23 cellular contexts compared by ENCODE assay signal in genomic region chr7:73880755-73881328, GRCh38. TPM values are rescaled to one million over a fixed set of nuclear protein-coding genes. Genes with fewer than 3 reads are reported as not detected.
DNase-seq lines count a peak whose midpoint lies in the region; ATAC-seq, FAIRE-seq and TF ChIP-seq lines count a peak whose summit lies in the region.
"Had no signal": no experiment of that assay in that cellular context is flagged by ENCODE, and none has a peak within 500 bp of the region (broad histone marks: within the 10 kb centered on the region; RNA-seq: fewer than 3 reads in every experiment).

No MANE protein-coding gene starts in this region.

- no peak for FAIRE-seq in kidney (lab: Jason Lieb, UNC)
- FAIRE-seq: bronchial epithelial cell, keratinocyte had no signal

- peak overlapping the region; percentile 92 for H3K27ac ChIP-seq in left ventricle myocardium inferior (replicated peaks)
- H3K27ac ChIP-seq in kidney (ENCODE audit: low read depth in 2 of 2, low read length in 2 of 2) = peak overlapping the region in 1 of 2 donors; percentile 3
- H3K27ac ChIP-seq in skeletal muscle tissue (ENCODE audit: low read depth, low read length) = peak overlapping the region; percentile 44
- H3K27ac ChIP-seq: BLaER1 treated with 17β-estradiol and CSF1 and Interleukin-3, amounts not matched to agents 10 nM and 100 nM; prostate gland had no signal

- DNase-seq in left ventricle myocardium inferior (no peak), left ventricle myocardium superior (no peak), kidney (peak; percentile 57), GM10248 (ENCODE audit: extremely low spot score) (no peak), NCI-H446 treated with DMSO at 0.1 percent for 48 hours (lab: John Stamatoyannopoulos, UW) (no peak), superior temporal gyrus (ENCODE audit: extremely low spot score) (no peak)
- DNase-seq: activated CD4-positive, alpha-beta T cell treated with anti-CD3 and anti-CD28 coated beads for 48 hours; activated naive CD8-positive, alpha-beta T cell treated with anti-CD3 and anti-CD28 coated beads, Interleukin-2, amount 50 U/mL, for 24 hours; hypothalamus; midbrain; NCI-H2107; NCI-H526 treated with DMSO at 0.1 percent for 48 hours; T-helper 1 cell had no signal

- TF ChIP-seq CTCF in left ventricle myocardium inferior (IDR thresholded peaks at IDR 0.05; ENCODE audit: borderline replicate concordance) (no peak), kidney (IDR thresholded peaks at IDR 0.05; ENCODE audit: borderline replicate concordance, extremely low read depth, insufficient read depth) (no peak), GM10248 (IDR thresholded peaks at IDR 0.05; ENCODE audit: control extremely low read depth, extremely low read depth, low read depth, missing control alignments) (no peak)

- H3K4me1 ChIP-seq in left ventricle myocardium inferior (peaks cover 38% of the 10 kb centered on the region), kidney (ENCODE audit: control insufficient read depth in 1 of 2, insufficient read depth in 1 of 2, low read depth in 1 of 2, low read length in 2 of 2) (peaks cover 0 to 8% of the 10 kb centered on the region in 2 donors), skeletal muscle tissue (ENCODE audit: control insufficient read depth in 3 of 3, insufficient read depth in 3 of 3, low read length in 3 of 3) (peaks cover 25 to 28% (median 27%) of the 10 kb centered on the region in 3 donors)
- H3K4me1 ChIP-seq: prostate gland had no signal

- H3K9me3 ChIP-seq in left ventricle myocardium inferior (replicated peaks) (no peaks in the 10 kb centered on the region), kidney (ENCODE audit: control insufficient read depth in 1 of 2, low read length in 2 of 2) (no peaks in the 10 kb centered on the region), skeletal muscle tissue (ENCODE audit: control insufficient read depth in 3 of 3, low read length in 3 of 3) (no peaks in the 10 kb centered on the region)
- H3K9me3 ChIP-seq: BLaER1 treated with 17β-estradiol and CSF1 and Interleukin-3, amounts not matched to agents 10 nM and 100 nM; prostate gland had no signal

- H3K27me3 ChIP-seq in left ventricle myocardium inferior (ENCODE audit: low read depth) (peaks cover 64% of the 10 kb centered on the region), skeletal muscle tissue (ENCODE audit: control insufficient read depth in 3 of 3, insufficient read depth in 3 of 3, low read length in 3 of 3) (peaks cover 15 to 30% (median 28%) of the 10 kb centered on the region in 3 donors)
- H3K27me3 ChIP-seq: BLaER1 treated with 17β-estradiol and CSF1 and Interleukin-3, amounts not matched to agents 10 nM and 100 nM had no signal

- POLR2A ChIA-PET in GM10248 (lab: Yijun Ruan, JAX) = no interaction called here

- H3K4me3 ChIP-seq in left ventricle myocardium inferior (peak overlapping the region; percentile 23), kidney (ENCODE audit: low read length in 2 of 2) (no peak overlapping the region), skeletal muscle tissue (ENCODE audit: low read length in 3 of 3) (no peak overlapping the region)
- H3K4me3 ChIP-seq: BLaER1 treated with 17β-estradiol and CSF1 and Interleukin-3, amounts not matched to agents 10 nM and 100 nM; prostate gland had no signal

- H3K9ac ChIP-seq in kidney (ENCODE audit: low read length in 2 of 2) (no peak overlapping the region), skeletal muscle tissue (ENCODE audit: low read depth in 1 of 3, low read length in 3 of 3) (no peak overlapping the region)
- H3K9ac ChIP-seq: BLaER1 treated with 17β-estradiol and CSF1 and Interleukin-3, amounts not matched to agents 10 nM and 100 nM had no signal

- CTCF ChIA-PET in GM10248 (lab: Yijun Ruan, JAX) = no interaction called here

- H3K36me3 ChIP-seq in left ventricle myocardium inferior (no peaks in the 10 kb centered on the region), kidney (ENCODE audit: control insufficient read depth in 1 of 2, insufficient read depth in 2 of 2, low read length in 2 of 2) (no peaks in the 10 kb centered on the region), skeletal muscle tissue (ENCODE audit: control insufficient read depth in 3 of 3, insufficient read depth in 3 of 3, low read length in 3 of 3) (no peaks in the 10 kb centered on the region)
- H3K36me3 ChIP-seq: BLaER1 treated with 17β-estradiol and CSF1 and Interleukin-3, amounts not matched to agents 10 nM and 100 nM; prostate gland had no signal

- intact Hi-C loops in left ventricle myocardium inferior (cut with micrococcal nuclease) (loop anchor here (5.0 kb wide), 1 partner anchor 146 kb away; the partner anchor contains the start of gene ELN), left ventricle myocardium superior (cut with micrococcal nuclease) (no loop called here), kidney (cut with DNase I) (no loop called here)

- ATAC-seq in left ventricle myocardium superior = no peak
- ATAC-seq in GM21825 (IDR thresholded peaks at IDR 0.05; ENCODE audit: unreplicated experiment) = no peak
- ATAC-seq: activated naive CD8-positive, alpha-beta T cell treated with anti-CD3 and anti-CD28 coated beads, Interleukin-2, amount 50 U/mL, for 24 hours had no signal

RNA-seq across cellular contexts. Expression of gene TMEM270, which starts 19.9 kb away (rescaled TPM):
- total RNA-seq in left ventricle myocardium inferior (not detected), left ventricle myocardium superior (not detected), kidney (0.50 TPM), skeletal muscle tissue (not detected)
- polyA plus RNA-seq in kidney (ENCODE audit: insufficient read depth, low read depth, low replicate concordance) = not detected
- total RNA-seq: A673; activated T-helper 2 cell treated with anti-CD3 and anti-CD28 coated beads, Interferon-gamma antibody, Interleukin-2, Interleukin-4, amounts not matched to agents 10 μg/mL and 5 μg/mL and 100 μg/mL, durations not matched to agents 14 hours and 24 hours and 36 hours; bronchial epithelial cell; H4 had no signal
- polyA plus RNA-seq: keratinocyte, neural cell had no signal

RNA-seq across cellular contexts. Expression of gene METTL27, which starts 38.5 kb away (rescaled TPM):
- total RNA-seq in left ventricle myocardium inferior (0.44 TPM), left ventricle myocardium superior (0.27 TPM), kidney (19.3 TPM), skeletal muscle tissue (1.6 TPM)
- polyA plus RNA-seq in kidney (ENCODE audit: insufficient read depth, low read depth, low replicate concordance) = 12.9 TPM
- total RNA-seq: A673 had no signal

RNA-seq across cellular contexts. Expression of gene CLDN4, which starts 50.0 kb away (rescaled TPM):
- 0.27 TPM for total RNA-seq in left ventricle myocardium inferior
- total RNA-seq in left ventricle myocardium superior = not detected
- total RNA-seq in kidney = 342 TPM
- 82.6 TPM for polyA plus RNA-seq in kidney (ENCODE audit: insufficient read depth, low read depth, low replicate concordance)
- not detected for total RNA-seq in skeletal muscle tissue
- total RNA-seq: activated T-helper 2 cell treated with anti-CD3 and anti-CD28 coated beads, Interferon-gamma antibody, Interleukin-2, Interleukin-4, amounts not matched to agents 10 μg/mL and 5 μg/mL and 100 μg/mL, durations not matched to agents 14 hours and 24 hours and 36 hours had no signal

Comparison
In these comparisons a context has a peak if more than half of its experiments do, and no peak if none do; other contexts are left out.
1. RNA of gene CLDN4, which starts 50.0 kb away (total RNA-seq): 342 TPM in kidney (single experiment); 0.27 TPM in left ventricle myocardium inferior (single experiment), not detected in left ventricle myocardium superior (single experiment) and not detected in skeletal muscle tissue (single experiment); every median in the first group is over 100 times any median in the second.